Comparison of ENCODE assay signal across 29 cellular contexts in the genomic region with DNA sequence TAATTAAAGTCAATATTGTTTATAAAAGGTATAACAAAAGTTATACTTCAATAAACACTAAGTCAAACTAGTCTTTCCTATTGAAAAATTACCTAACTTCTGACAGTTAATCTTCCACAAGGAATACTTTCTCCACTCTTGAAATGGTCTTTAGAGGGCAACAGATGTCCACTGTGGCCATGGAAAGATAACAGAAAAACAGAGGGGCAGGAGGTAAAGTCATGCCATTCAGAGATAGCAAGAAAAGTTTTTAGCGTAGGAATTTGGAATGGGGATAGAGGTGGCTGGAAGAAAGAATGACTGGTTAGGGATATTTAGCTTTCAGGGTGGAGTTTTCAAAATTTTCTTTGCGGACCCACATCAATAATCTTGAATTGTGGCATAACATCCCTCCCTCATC.
"Had no signal": no experiment of that assay in that cellular context is flagged by ENCODE, and none has a peak within 500 bp of the region (broad histone marks: within the 10 kb centered on the region; RNA-seq: fewer than 3 reads in every experiment).

No MANE protein-coding gene starts in this region.

- H3K27me3 ChIP-seq: dorsolateral prefrontal cortex, esophagus muscularis mucosa, left lung, sigmoid colon, spleen, suprapubic skin, tibial nerve had no signal

- DNase-seq: activated CD4-positive, alpha-beta T cell treated with anti-CD3 and anti-CD28 coated beads, Interleukin-2, amount 10 ng/mL, durations not matched to agents 7 days and 5 days; activated CD4-positive, CD25-positive, alpha-beta regulatory T cell treated with anti-CD3 and anti-CD28 coated beads, Interleukin-2, amount 50 U/mL, for 72 hours; activated CD8-positive, alpha-beta memory T cell treated with anti-CD3 and anti-CD28 coated beads, Interleukin-2, amount 10 ng/mL, durations not matched to agents 7 days and 5 days; activated CD8-positive, alpha-beta T cell treated with anti-CD3 and anti-CD28 coated beads for 36 hours; activated effector memory CD4-positive, alpha-beta T cell treated with anti-CD3 and anti-CD28 coated beads, Interleukin-2, amount 50 U/mL, for 16 hours; activated naive CD4-positive, alpha-beta T cell treated with anti-CD3 and anti-CD28 coated beads, Interleukin-2, amount 10 ng/mL, durations not matched to agents 7 days and 5 days; activated T-cell treated with anti-CD3 and anti-CD28 coated beads for 4 hours; anterior cingulate cortex; central memory CD4-positive, alpha-beta T cell; dorsolateral prefrontal cortex; effector memory CD8-positive, alpha-beta T cell; foreskin fibroblast; kidney glomerular epithelial cell; left lung; natural killer cell; retina; sigmoid colon; spleen; stimulated activated CD4-positive, alpha-beta T cell treated with anti-CD3 and anti-CD28 coated beads, Interleukin-4, amount 100 ng/mL, for 24 hours; stimulated activated naive CD8-positive, alpha-beta T cell treated with anti-CD3 and anti-CD28 coated beads, Interleukin-15, amount 100 ng/mL, for 72 hours; T-cell; WERI-Rb-1 had no signal

- H3K9me3 ChIP-seq: esophagus muscularis mucosa, left lung, sigmoid colon, spleen, suprapubic skin, tibial nerve had no signal

- H3K4me3 ChIP-seq: dorsolateral prefrontal cortex, esophagus muscularis mucosa, left lung, lung, sigmoid colon, spleen, suprapubic skin, tibial nerve had no signal

- H3K27ac ChIP-seq: dorsolateral prefrontal cortex, esophagus muscularis mucosa, sigmoid colon, spleen, suprapubic skin, tibial nerve, WERI-Rb-1 had no signal

- H3K4me1 ChIP-seq: esophagus muscularis mucosa, sigmoid colon, spleen, suprapubic skin, tibial nerve had no signal

- FAIRE-seq: colon, endothelial cell of umbilical vein, urothelium cell line had no signal

- ATAC-seq: activated CD8-positive, alpha-beta memory T cell treated with anti-CD3 and anti-CD28 coated beads, Interleukin-2, amount 10 ng/mL, durations not matched to agents 7 days and 5 days; activated CD8-positive, alpha-beta T cell treated with anti-CD3 and anti-CD28 coated beads for 36 hours; effector memory CD8-positive, alpha-beta T cell; left lung; natural killer cell; stimulated activated naive CD8-positive, alpha-beta T cell treated with anti-CD3 and anti-CD28 coated beads, Interleukin-15, amount 100 ng/mL, for 72 hours; T-cell had no signal
